9 cellular contexts compared by ENCODE assay signal in genomic region chr16:10879681-10880589, GRCh38. TPM values are rescaled to one million over a fixed set of nuclear protein-coding genes. Genes with fewer than 3 reads are reported as not detected.
DNase-seq lines count a peak whose midpoint lies in the region; ATAC-seq and TF ChIP-seq lines count a peak whose summit lies in the region.
"Had no signal": no experiment of that assay in that cellular context is flagged by ENCODE, and none has a peak within 500 bp of the region (broad histone marks: within the 10 kb centered on the region; RNA-seq: fewer than 3 reads in every experiment).

No MANE protein-coding gene starts in this region.

- H3K4me3 ChIP-seq in lower lobe of right lung = peak overlapping the region; percentile 73
- peak overlapping the region; percentile 51 to 66 for H3K4me3 ChIP-seq in tibial artery

- H3K36me3 Mint-ChIP-seq in activated naive CD4-positive, alpha-beta T cell treated with anti-CD3 and anti-CD28 coated beads, Interleukin-2, amount 10 ng/mL, durations not matched to agents 7 days and 5 days = peaks cover 21% of the 10 kb centered on the region
- peaks cover 5% of the 10 kb centered on the region for H3K36me3 Mint-ChIP-seq in activated T-helper 1 cell treated with anti-CD3 and anti-CD28 coated beads, Interleukin-12 subunit alpha, Interleukin-12 subunit beta, Interleukin-2, Interleukin-4 antibody, amounts not matched to agents 30 ng/mL and 10 ng/mL and 1 ng/mL, durations not matched to agents 14 hours and 24 hours and 36 hours (ENCODE audit: low read depth)

- H3K27ac Mint-ChIP-seq in activated naive CD4-positive, alpha-beta T cell treated with anti-CD3 and anti-CD28 coated beads, Interleukin-2, amount 10 ng/mL, durations not matched to agents 7 days and 5 days = peak overlapping the region; percentile 71
- peak overlapping the region; percentile 47 for H3K27ac Mint-ChIP-seq in activated T-helper 1 cell treated with anti-CD3 and anti-CD28 coated beads, Interleukin-12 subunit alpha, Interleukin-12 subunit beta, Interleukin-2, Interleukin-4 antibody, amounts not matched to agents 30 ng/mL and 10 ng/mL and 1 ng/mL, durations not matched to agents 14 hours and 24 hours and 36 hours

- DNase-seq in activated naive CD4-positive, alpha-beta T cell treated with anti-CD3 and anti-CD28 coated beads, Interleukin-2, amount 10 ng/mL, durations not matched to agents 7 days and 5 days = no peak
- no peak for DNase-seq in activated naive CD4-positive, alpha-beta T cell treated with anti-CD3 and anti-CD28 coated beads, Interleukin-2, amount 50 U/mL, for 16 hours
- DNase-seq in activated T-helper 1 cell treated with anti-CD3 and anti-CD28 coated beads, Interleukin-12 subunit alpha, Interleukin-12 subunit beta, Interleukin-2, Interleukin-4 antibody, amounts not matched to agents 30 ng/mL and 10 ng/mL and 1 ng/mL, durations not matched to agents 14 hours and 24 hours and 36 hours (ENCODE audit: low spot score) = no peak
- no peak for DNase-seq in lower lobe of right lung
- peak in 1 of 2 donors; percentile 53 for DNase-seq in tibial artery
- no peak for DNase-seq in SW 1271 (lab: John Stamatoyannopoulos, UW)
- DNase-seq: NCI-H2171 had no signal

- ATAC-seq in lower lobe of right lung = peak; percentile 27 to 54
- ATAC-seq in GM19455 (IDR thresholded peaks at IDR 0.05; ENCODE audit: unreplicated experiment) = no peak
- no peak for ATAC-seq in GM19397 (IDR thresholded peaks at IDR 0.05; ENCODE audit: unreplicated experiment)

- no peaks in the 10 kb centered on the region for H3K9me3 Mint-ChIP-seq in activated naive CD4-positive, alpha-beta T cell treated with anti-CD3 and anti-CD28 coated beads, Interleukin-2, amount 10 ng/mL, durations not matched to agents 7 days and 5 days
- no peaks in the 10 kb centered on the region for H3K9me3 Mint-ChIP-seq in activated T-helper 1 cell treated with anti-CD3 and anti-CD28 coated beads, Interleukin-12 subunit alpha, Interleukin-12 subunit beta, Interleukin-2, Interleukin-4 antibody, amounts not matched to agents 30 ng/mL and 10 ng/mL and 1 ng/mL, durations not matched to agents 14 hours and 24 hours and 36 hours

- H3K27me3 ChIP-seq in lower lobe of right lung (ENCODE audit: low read depth) (no peaks in the 10 kb centered on the region), tibial artery (peaks cover 0 to 62% of the 10 kb centered on the region in 2 donors)

- peaks cover 5% of the 10 kb centered on the region for H3K36me3 ChIP-seq in lower lobe of right lung
- H3K36me3 ChIP-seq in tibial artery = no peaks in the 10 kb centered on the region

- peaks cover 78% of the 10 kb centered on the region for H3K4me1 Mint-ChIP-seq in activated naive CD4-positive, alpha-beta T cell treated with anti-CD3 and anti-CD28 coated beads, Interleukin-2, amount 10 ng/mL, durations not matched to agents 7 days and 5 days
- H3K4me1 Mint-ChIP-seq in activated T-helper 1 cell treated with anti-CD3 and anti-CD28 coated beads, Interleukin-12 subunit alpha, Interleukin-12 subunit beta, Interleukin-2, Interleukin-4 antibody, amounts not matched to agents 30 ng/mL and 10 ng/mL and 1 ng/mL, durations not matched to agents 14 hours and 24 hours and 36 hours (ENCODE audit: low read depth) = peaks cover 68% of the 10 kb centered on the region

- peaks cover 76% of the 10 kb centered on the region for H3K27me3 Mint-ChIP-seq in activated naive CD4-positive, alpha-beta T cell treated with anti-CD3 and anti-CD28 coated beads, Interleukin-2, amount 10 ng/mL, durations not matched to agents 7 days and 5 days
- peaks cover 12% of the 10 kb centered on the region for H3K27me3 Mint-ChIP-seq in activated T-helper 1 cell treated with anti-CD3 and anti-CD28 coated beads, Interleukin-12 subunit alpha, Interleukin-12 subunit beta, Interleukin-2, Interleukin-4 antibody, amounts not matched to agents 30 ng/mL and 10 ng/mL and 1 ng/mL, durations not matched to agents 14 hours and 24 hours and 36 hours (ENCODE audit: insufficient read depth)

- H3K9me3 ChIP-seq in lower lobe of right lung (no peaks in the 10 kb centered on the region), tibial artery (no peaks in the 10 kb centered on the region)

- intact Hi-C loops in activated T-helper 1 cell treated with anti-CD3 and anti-CD28 coated beads, Interleukin-12 subunit alpha, Interleukin-12 subunit beta, Interleukin-2, Interleukin-4 antibody, amounts not matched to agents 30 ng/mL and 10 ng/mL and 1 ng/mL, durations not matched to agents 14 hours and 24 hours and 36 hours (cut with micrococcal nuclease) = loop anchor here (2.0 to 10.0 kb wide), 7 partner anchors 65 to 905 kb away; partner anchors contain the start of genes CLEC16A and SOCS1
- intact Hi-C loops in lower lobe of right lung (cut with DNase I) = no loop called here
- intact Hi-C loops in tibial artery (cut with DNase I; ENCODE audit: low total_unique reads) = no loop called here

- H3K27ac ChIP-seq in lower lobe of right lung (peak overlapping the region; percentile 85), tibial artery (peak overlapping the region in 1 of 2 donors; percentile 1)

- H3K4me1 ChIP-seq in lower lobe of right lung = peaks cover 68% of the 10 kb centered on the region
- peaks cover 0 to 24% (median 14%) of the 10 kb centered on the region in 4 donors for H3K4me1 ChIP-seq in tibial artery

- CTCF ChIA-PET in activated naive CD4-positive, alpha-beta T cell treated with anti-CD3 and anti-CD28 coated beads, Interleukin-2, amount 10 ng/mL, durations not matched to agents 7 days and 5 days (lab: Charles Lee) = interaction anchor here (0.6 to 1.4 kb wide), 3 partner anchors 29 to 268 kb away, joined by 3 to 7 read pairs (median 4); no protein-coding TSS in a partner anchor

- H3K4me3 Mint-ChIP-seq in activated naive CD4-positive, alpha-beta T cell treated with anti-CD3 and anti-CD28 coated beads, Interleukin-2, amount 10 ng/mL, durations not matched to agents 7 days and 5 days = peak overlapping the region; percentile 90
- H3K4me3 Mint-ChIP-seq in activated T-helper 1 cell treated with anti-CD3 and anti-CD28 coated beads, Interleukin-12 subunit alpha, Interleukin-12 subunit beta, Interleukin-2, Interleukin-4 antibody, amounts not matched to agents 30 ng/mL and 10 ng/mL and 1 ng/mL, durations not matched to agents 14 hours and 24 hours and 36 hours = peak overlapping the region; percentile 86

- TF ChIP-seq CTCF in lower lobe of right lung (IDR thresholded peaks at IDR 0.05) (no peak), tibial artery (IDR thresholded peaks at IDR 0.05) (no peak)

RNA-seq across cellular contexts. Expression of gene CIITA, which starts 2.9 kb away (rescaled TPM):
- total RNA-seq in activated T-helper 1 cell treated with anti-CD3 and anti-CD28 coated beads, Interleukin-12 subunit alpha, Interleukin-12 subunit beta, Interleukin-2, Interleukin-4 antibody, amounts not matched to agents 30 ng/mL and 10 ng/mL and 1 ng/mL, durations not matched to agents 14 hours and 24 hours and 36 hours = 12.0 and 13.0 TPM in 2 replicates
- total RNA-seq in lower lobe of right lung = 119 TPM

Comparison
In these comparisons a context has a peak if more than half of its experiments do, and no peak if none do; other contexts are left out.
1. ATAC-seq: peak in lower lobe of right lung (2 of 2); none in GM19455 (single experiment) and GM19397 (single experiment).